In the genomic region with DNA sequence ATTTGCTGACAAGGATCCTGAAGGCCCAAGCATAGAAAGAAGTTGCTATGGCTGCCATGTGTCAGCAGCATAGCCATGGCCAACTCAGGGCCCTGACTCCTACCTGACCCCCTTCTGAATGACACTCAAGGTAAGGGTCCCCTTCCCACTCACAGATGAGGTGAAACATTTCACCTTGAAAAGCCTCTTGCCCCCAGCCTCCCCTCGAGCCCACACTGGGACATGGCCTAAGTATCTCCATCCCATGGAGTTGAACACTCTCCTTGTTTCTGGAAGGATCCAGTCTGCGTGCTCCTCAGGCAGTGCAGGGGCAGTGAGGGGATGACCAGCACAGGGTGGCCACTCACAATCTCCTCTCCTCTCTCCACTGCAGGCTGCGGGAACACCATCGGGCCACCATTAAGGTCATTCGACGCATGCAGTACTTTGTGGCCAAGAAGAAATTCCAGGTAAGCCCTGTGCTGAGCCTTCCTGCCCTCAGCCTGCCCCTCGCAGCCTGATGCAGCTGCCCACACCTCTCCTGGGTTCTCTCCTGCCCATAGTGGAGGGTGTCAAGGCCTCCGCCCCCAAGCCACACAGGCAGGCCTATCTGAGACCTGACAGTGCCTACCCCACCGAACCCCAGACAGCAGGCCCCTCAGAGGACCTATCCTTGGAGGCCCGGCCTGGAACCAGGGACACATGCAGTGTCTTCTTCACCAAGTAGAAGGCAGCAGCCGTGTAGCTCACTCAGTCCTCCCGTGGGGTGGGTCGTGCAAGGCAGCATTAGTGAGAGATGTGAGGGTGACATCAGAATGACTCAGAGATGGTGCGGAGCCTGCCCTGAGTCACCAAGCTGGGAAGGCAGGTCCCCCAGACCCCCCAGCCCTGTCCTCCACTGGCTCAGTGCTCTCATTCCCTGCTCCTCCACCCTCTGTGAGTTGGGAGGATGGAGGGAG, we compare ENCODE assay signal across 12 cellular contexts.
A peak's percentile ranks its signal among the peaks of the same experiment; 100 is the strongest.
DNase-seq lines count a peak whose midpoint lies in the region; ATAC-seq, FAIRE-seq and TF ChIP-seq lines count a peak whose summit lies in the region.
"Had no signal": no experiment of that assay in that cellular context is flagged by ENCODE, and none has a peak within 500 bp of the region (broad histone marks: within the 10 kb centered on the region; RNA-seq: fewer than 3 reads in every experiment).

No MANE protein-coding gene starts in this region.

- no peaks in the 10 kb centered on the region for H3K36me3 Mint-ChIP-seq in activated naive CD4-positive, alpha-beta T cell treated with anti-CD3 and anti-CD28 coated beads, Interleukin-2, amount 50 U/mL, for 72 hours

- no peak for TF ChIP-seq POLR2A in adrenal gland (IDR thresholded peaks at IDR 0.05)
- no peak for TF ChIP-seq POLR2A in testis (IDR thresholded peaks at IDR 0.05)

- H3K4me3 ChIP-seq in adrenal gland, result no peak overlapping the region
- no peak overlapping the region for H3K4me3 ChIP-seq in testis
- H3K4me3 ChIP-seq in Karpas-422 (ENCODE audit: low read length), result no peak overlapping the region

- peaks cover 0 to 4% of the 10 kb centered on the region in 2 donors for H3K36me3 ChIP-seq in adrenal gland (replicated peaks in 1 of 2)
- H3K36me3 ChIP-seq in testis (ENCODE audit: low read depth, missing control alignments), result no peaks in the 10 kb centered on the region
- H3K36me3 ChIP-seq in Karpas-422 (ENCODE audit: insufficient read depth, low read length), result no peaks in the 10 kb centered on the region

- ATAC-seq in activated naive CD4-positive, alpha-beta T cell treated with anti-CD3 and anti-CD28 coated beads, Interleukin-2, amount 50 U/mL, for 72 hours, result peak; percentile 56 to 70
- ATAC-seq in GM18909 (IDR thresholded peaks at IDR 0.05; ENCODE audit: poor library complexity, unreplicated experiment), result no peak
- ATAC-seq: CD8-positive, alpha-beta T cell; naive thymus-derived CD4-positive, alpha-beta T cell; T-helper 17 cell had no signal

- TF ChIP-seq CTCF in adrenal gland (IDR thresholded peaks at IDR 0.05) (no peak), testis (IDR thresholded peaks at IDR 0.05) (no peak)

- H3K27me3 ChIP-seq in adrenal gland (no peaks in the 10 kb centered on the region), testis (no peaks in the 10 kb centered on the region), Karpas-422 (ENCODE audit: low read length) (no peaks in the 10 kb centered on the region; the same call in 1 of the 2 replicates)

- DNase-seq in activated naive CD4-positive, alpha-beta T cell treated with anti-CD3 and anti-CD28 coated beads, Interleukin-2, amount 50 U/mL, for 72 hours (ENCODE audit: low spot score in 2 of 2), result peak in 1 of 2 donors; percentile 48
- DNase-seq in activated naive CD4-positive, alpha-beta T cell treated with Interleukin-2 at 50 U/mL for 16 hours, result no peak
- peak; percentile 54 to 82 (median 71) for DNase-seq in adrenal gland
- DNase-seq in islet precursor cell, result peak; percentile 85
- DNase-seq in testis, result peak; percentile 11
- DNase-seq in frontal cortex (ENCODE audit: low spot score in 2 of 2), result no peak
- DNase-seq in Karpas-422, result no peak
- DNase-seq: effector memory CD4-positive, alpha-beta T cell had no signal

- no peaks in the 10 kb centered on the region for H3K79me2 ChIP-seq in Karpas-422 (ENCODE audit: low read length)

- H3K27ac ChIP-seq in adrenal gland (peak overlapping the region in 2 of 5 donors; percentile 61 to 72), testis (no peak overlapping the region), Karpas-422 (ENCODE audit: low read length) (no peak overlapping the region)

- H3K9me3 ChIP-seq in adrenal gland (replicated peaks in 1 of 3), result no peaks in the 10 kb centered on the region
- H3K9me3 ChIP-seq in testis, result no peaks in the 10 kb centered on the region
- H3K9me3 ChIP-seq in Karpas-422 (ENCODE audit: low read length), result no peaks in the 10 kb centered on the region

- H3K4me1 ChIP-seq in adrenal gland (replicated peaks in 1 of 2), result no peaks in the 10 kb centered on the region
- H3K4me1 ChIP-seq in testis, result no peaks in the 10 kb centered on the region
- no peaks in the 10 kb centered on the region for H3K4me1 ChIP-seq in Karpas-422 (ENCODE audit: low read length)

- no peak overlapping the region for H3K27ac Mint-ChIP-seq in activated naive CD4-positive, alpha-beta T cell treated with anti-CD3 and anti-CD28 coated beads, Interleukin-2, amount 50 U/mL, for 72 hours
- H3K27ac Mint-ChIP-seq: CD8-positive, alpha-beta T cell; naive thymus-derived CD4-positive, alpha-beta T cell; T-helper 17 cell had no signal

- intact Hi-C loops in adrenal gland (cut with DNase I), result no loop called here
- intact Hi-C loops in testis (cut with DNase I; ENCODE audit: low total_unique reads), result no loop called here

- FAIRE-seq in frontal cortex (lab: Jason Lieb, UNC), result no peak

- WGBS in adrenal gland, 4 donors, result 77 to 91% (median 87%) methylated on average over 4 to 14 of the region's 14 CpGs
- 91 to 95% methylated on average over 11 to 14 of the region's 14 CpGs for WGBS in testis, 2 donors

- H4K20me1 ChIP-seq in Karpas-422 (ENCODE audit: insufficient read depth, low read depth, low read length), result no peaks in the 10 kb centered on the region

- no peak overlapping the region for H3K4me2 ChIP-seq in Karpas-422 (ENCODE audit: low read depth, low read length, poor library complexity, severe bottlenecking)

- H3K9ac ChIP-seq in Karpas-422 (ENCODE audit: low read length), result no peak overlapping the region

- H3K9me2 ChIP-seq in Karpas-422 (replicated peaks; ENCODE audit: insufficient read depth, low read length), result no peaks in the 10 kb centered on the region

- no peak overlapping the region for H2AFZ ChIP-seq in Karpas-422 (ENCODE audit: low read length)

- no peaks in the 10 kb centered on the region for H3K9me3 Mint-ChIP-seq in activated naive CD4-positive, alpha-beta T cell treated with anti-CD3 and anti-CD28 coated beads, Interleukin-2, amount 50 U/mL, for 72 hours
- H3K9me3 Mint-ChIP-seq: CD8-positive, alpha-beta T cell had no signal

Comparison
In these comparisons a context has a peak if more than half of its experiments do, and no peak if none do; other contexts are left out.
1. DNase-seq: peak in adrenal gland (7 of 7), islet precursor cell (single experiment) and testis (single experiment); none in activated naive CD4-positive, alpha-beta T cell treated with Interleukin-2 at 50 U/mL for 16 hours (single experiment), frontal cortex (0 of 2) and Karpas-422 (single experiment).